Comparison of ENCODE assay signal across 7 cellular contexts in the genomic region with DNA sequence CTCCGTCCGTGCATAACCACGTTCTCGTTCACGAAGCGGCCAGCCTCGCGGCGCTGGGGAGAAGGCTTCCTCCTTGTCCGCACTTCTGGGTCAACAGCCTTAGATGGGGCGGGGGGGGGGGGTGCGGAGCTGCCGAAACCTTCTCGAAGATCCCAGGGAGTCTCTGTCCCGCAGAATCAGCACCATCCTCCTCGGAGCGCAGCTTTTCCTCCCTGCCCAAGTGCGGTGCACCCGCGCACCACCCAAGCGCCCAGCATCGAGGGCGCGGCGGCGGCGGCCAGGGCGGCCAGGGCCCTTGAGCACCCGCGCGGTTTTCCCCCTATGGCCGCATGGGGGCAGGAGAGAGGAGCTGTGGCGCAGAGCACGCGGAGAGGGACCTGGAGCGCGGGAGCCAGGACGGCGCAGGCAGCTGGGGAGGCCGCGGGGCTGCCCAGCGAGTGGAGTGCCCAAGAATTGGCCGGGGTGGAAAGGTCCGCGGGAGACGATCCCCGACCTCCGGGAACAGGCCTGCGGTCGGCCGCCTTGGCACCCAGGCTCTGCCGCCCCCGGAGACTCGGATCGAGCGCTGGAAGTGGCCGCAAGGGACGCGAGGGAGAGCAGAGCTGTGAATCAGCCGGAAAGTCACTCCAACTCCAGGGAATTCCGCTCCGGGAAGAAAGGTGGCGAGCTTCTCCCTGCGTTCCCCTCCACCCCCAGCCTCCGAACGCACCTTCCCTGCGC. TPM values are rescaled to one million over a fixed set of nuclear protein-coding genes. Genes with fewer than 3 reads are reported as not detected.
DNase-seq lines count a peak whose midpoint lies in the region; ATAC-seq and TF ChIP-seq lines count a peak whose summit lies in the region.

No MANE protein-coding gene starts in this region.

- H3K4me3 Mint-ChIP-seq in natural killer cell = peak overlapping the region; percentile 40

- peak overlapping the region; percentile 28 for H3K4me3 ChIP-seq in fibroblast of mammary gland (ENCODE audit: control insufficient read depth, low read depth, low read length)

- TF ChIP-seq POLR2A in GM18505 (IDR thresholded peaks at IDR 0.05; ENCODE audit: borderline replicate concordance, extremely low read depth, insufficient read depth, insufficient read length) = no peak

- H3K9me3 Mint-ChIP-seq in natural killer cell = no peaks in the 10 kb centered on the region

- ATAC-seq in GM18505 (IDR thresholded peaks at IDR 0.05; ENCODE audit: unreplicated experiment) (peak; percentile 82), HG03159 (IDR thresholded peaks at IDR 0.05; ENCODE audit: unreplicated experiment) (peak; percentile 90), natural killer cell (peak; percentile 89 to 98 (median 98))

- no peak overlapping the region for H3K27ac Mint-ChIP-seq in natural killer cell

- H3K27me3 Mint-ChIP-seq in natural killer cell (ENCODE audit: low read depth in 2 of 2) = peaks cover 57 to 67% of the 10 kb centered on the region in 2 donors

- H3K4me1 Mint-ChIP-seq in natural killer cell = peaks cover 0 to 6% of the 10 kb centered on the region in 2 donors

- DNase-seq in NCI-H774 (lab: John Stamatoyannopoulos, UW) (peak; percentile 83), activated T-helper 1 cell treated with Interleukin-2 at 50 U/mL for 16 hours (ENCODE audit: low read depth) (peak; percentile 38), fibroblast of mammary gland (ENCODE audit: low read depth) (peak; percentile 59), natural killer cell (peak; percentile 51)
- peak; percentile 6 to 52 (median 31) for DNase-seq in stimulated activated naive CD4-positive, alpha-beta T cell (lab: John Stamatoyannopoulos, UW)

- no peaks in the 10 kb centered on the region for H3K36me3 Mint-ChIP-seq in natural killer cell

- TF ChIP-seq CTCF in fibroblast of mammary gland (conservative IDR thresholded peaks at IDR 0.05; ENCODE audit: control insufficient read depth, insufficient read depth, low read depth, low read length) (no peak), natural killer cell (IDR thresholded peaks at IDR 0.05) (peak; percentile 53)

- intact Hi-C loops in natural killer cell (cut with micrococcal nuclease) = no loop called here

RNA-seq across cellular contexts. Expression of a gene that starts 43.1 kb away (rescaled TPM):
- not detected for total RNA-seq in natural killer cell

Comparison
In these comparisons a context has a peak if more than half of its experiments do, and no peak if none do; other contexts are left out.
1. Peak in every context shown above with its lines: DNase-seq, ATAC-seq and H3K4me3 ChIP-seq.
2. DNase-seq: peak in every context shown above with its lines; median percentile 83 in NCI-H774; 59 in fibroblast of mammary gland; 51 in natural killer cell; 38 in activated T-helper 1 cell treated with Interleukin-2 at 50 U/mL for 16 hours; 31 in stimulated activated naive CD4-positive, alpha-beta T cell.